Comparison of ENCODE assay signal across 9 cellular contexts in genomic region chr2:172083725-172084483, GRCh38. TPM values are rescaled to one million over a fixed set of nuclear protein-coding genes. Genes with fewer than 3 reads are reported as not detected.
DNase-seq lines count a peak whose midpoint lies in the region; ATAC-seq, FAIRE-seq and TF ChIP-seq lines count a peak whose summit lies in the region.
"Had no signal": no experiment of that assay in that cellular context is flagged by ENCODE, and none has a peak within 500 bp of the region (broad histone marks: within the 10 kb centered on the region; RNA-seq: fewer than 3 reads in every experiment).

No MANE protein-coding gene starts in this region.

- no peak overlapping the region for H2BK120ac ChIP-seq in trophoblast cell (ENCODE audit: insufficient read depth, low read length, poor library complexity)

- H3K4me1 ChIP-seq in K562 (replicated peaks in 1 of 2; ENCODE audit: control insufficient read depth in 2 of 2, insufficient read depth in 2 of 2, low read length in 2 of 2), result peaks cover 7 to 43% of the 10 kb centered on the region in 2 experiments; a peak in 4 of 5 replicates
- peaks cover 13 to 34% of the 10 kb centered on the region in 2 experiments for H3K4me1 ChIP-seq in trophoblast cell (ENCODE audit: control insufficient read depth in 1 of 2, insufficient read depth in 2 of 2, low read length in 2 of 2)
- H3K4me1 ChIP-seq in gastroesophageal sphincter, result peaks cover 0 to 63% (median 30%) of the 10 kb centered on the region in 3 donors

- ATAC-seq in K562 (peak; percentile 59), GM21367 (IDR thresholded peaks at IDR 0.05; ENCODE audit: unreplicated experiment) (no peak), gastroesophageal sphincter (no peak)

- DNase-seq in NCI-H510A (lab: John Stamatoyannopoulos, UW) (peak; percentile 28), NCI-H510A treated with DMSO at 0.1 percent for 48 hours (lab: John Stamatoyannopoulos, UW) (no peak), K562 (ENCODE audit: extremely low read depth in 1 of 4, low spot score in 3 of 4) (peak; percentile 76 to 81 (median 78)), trophoblast cell (no peak), T1000 (lab: John Stamatoyannopoulos, UW) (no peak)

- no peak overlapping the region for H4K91ac ChIP-seq in trophoblast cell (ENCODE audit: low read depth, low read length)

- H3K4me3 ChIP-seq in K562, result peak overlapping the region; percentile 65
- peak overlapping the region; percentile 71 for H3K4me3 ChIP-seq in trophoblast cell (ENCODE audit: low read depth, low read length)
- H3K4me3 ChIP-seq in gastroesophageal sphincter, result peak overlapping the region in 1 of 2 donors; percentile 51

- TF ChIP-seq CTCF in K562 (IDR thresholded peaks at IDR 0.05 in 2 of 3, conservative IDR thresholded peaks at IDR 0.05 in 1 of 3; ENCODE audit: insufficient read depth in 2 of 3, low read depth in 1 of 3, low read length in 3 of 3), result peak in 2 of 3 experiments; percentile 12 to 16; a peak in 2 of 6 replicates
- TF ChIP-seq CTCF in gastroesophageal sphincter (IDR thresholded peaks at IDR 0.05), result no peak

- no peaks in the 10 kb centered on the region for H3K27me3 ChIP-seq in K562 (ENCODE audit: control insufficient read depth in 2 of 2, insufficient read depth in 2 of 2, low read length in 2 of 2)
- peaks cover 59% of the 10 kb centered on the region for H3K27me3 ChIP-seq in trophoblast cell (ENCODE audit: insufficient read depth, low read length)
- H3K27me3 ChIP-seq in gastroesophageal sphincter, result peaks cover 98% of the 10 kb centered on the region

- in situ Hi-C loops in K562 (cut with MboI), result no loop called here

- no peak for TF ChIP-seq RAD21 in K562 (CRISPR knock-in tag; conservative IDR thresholded peaks at IDR 0.05 in 1 of 2, IDR thresholded peaks at IDR 0.05 in 1 of 2)

- POLR2A ChIA-PET in K562 (lab: Yijun Ruan, JAX), result interaction anchor here (0.5 to 1.7 kb wide), 6 partner anchors 9 to 143 kb away, joined by 3 to 7 read pairs (median 4); no protein-coding TSS in a partner anchor

- no peak overlapping the region for H2BK12ac ChIP-seq in trophoblast cell (ENCODE audit: low read length)

- H4K12ac ChIP-seq in trophoblast cell (ENCODE audit: low read depth, low read length), result no peak overlapping the region

- H2AFZ ChIP-seq in K562 (ENCODE audit: low read depth, low read length) (peak overlapping the region; percentile 99), trophoblast cell (ENCODE audit: insufficient read depth, low read length, poor library complexity) (no peak overlapping the region)

- CTCF ChIA-PET in K562 (lab: Yijun Ruan, JAX; ENCODE audit: low intra/inter-chr PET ratio), result no interaction called here

- H2BK5ac ChIP-seq in trophoblast cell (ENCODE audit: low read depth, low read length, poor library complexity), result no peak overlapping the region

- no peak overlapping the region for H2AK5ac ChIP-seq in trophoblast cell (ENCODE audit: low read length)

- H3K9ac ChIP-seq in K562 (ENCODE audit: insufficient read depth in 1 of 2, low read depth in 2 of 2, low read length in 2 of 2) (peak overlapping the region; percentile 79 to 95), trophoblast cell (ENCODE audit: low read length) (no peak overlapping the region)

- peaks cover 82% of the 10 kb centered on the region for H3K27me3 Mint-ChIP-seq in IgD-negative memory B cell

- H4K20me1 ChIP-seq in K562 (replicated peaks; ENCODE audit: control insufficient read depth, insufficient read depth, low read length), result no peaks in the 10 kb centered on the region

- intact Hi-C loops in K562 (cut with micrococcal nuclease), result loop anchor here (2.0 kb wide), 2 partner anchors 37 to 83 kb away; no protein-coding TSS in a partner anchor

- peak overlapping the region; percentile 92 to 100 (median 93) for H3K27ac Mint-ChIP-seq in IgD-negative memory B cell

- H3K4me2 ChIP-seq in K562 (ENCODE audit: insufficient read depth, low read length) (peak overlapping the region; percentile 94), trophoblast cell (ENCODE audit: low read length) (peak overlapping the region; percentile 95)

- H3K79me1 ChIP-seq in trophoblast cell (ENCODE audit: low read length), result peaks cover 35% of the 10 kb centered on the region

- H3K18ac ChIP-seq in trophoblast cell (ENCODE audit: low read length), result no peak overlapping the region

- WGBS in K562 (ENCODE audit: insufficient coverage, low coverage, missing lambda C conversion rate), result 65% methylated on average over 26 of the region's 26 CpGs
- WGBS in trophoblast cell (ENCODE audit: extremely low coverage, insufficient coverage, insufficient read length), result no CpG with 5 or more reads among the region's 26 CpGs
- WGBS in gastroesophageal sphincter (ENCODE audit: low coverage in 1 of 2), 2 donors, result 17 to 20% methylated on average over 15 to 16 of the region's 26 CpGs

- H3K79me2 ChIP-seq in K562 (ENCODE audit: control insufficient read depth, insufficient read depth, low read length) (peaks cover 8% of the 10 kb centered on the region; the same call in 2 of the 3 replicates), trophoblast cell (ENCODE audit: control insufficient read depth, insufficient read depth, low read length, poor library complexity) (peaks cover 10% of the 10 kb centered on the region)

- peaks cover 5% of the 10 kb centered on the region for H3K36me3 Mint-ChIP-seq in IgD-negative memory B cell

- H3K36me3 ChIP-seq in K562 (ENCODE audit: control insufficient read depth, insufficient read depth, low read length) (peaks cover 20% of the 10 kb centered on the region; the same call in 1 of the 3 replicates), trophoblast cell (ENCODE audit: control insufficient read depth in 1 of 2, insufficient read depth in 2 of 2, low read length in 2 of 2) (peaks cover 0 to 8% of the 10 kb centered on the region in 2 experiments), gastroesophageal sphincter (no peaks in the 10 kb centered on the region)

- peak; percentile 85 for FAIRE-seq in K562 (lab: Jason Lieb, UNC)

- no peak overlapping the region for H3K23ac ChIP-seq in trophoblast cell (ENCODE audit: low read length)

- H3K14ac ChIP-seq in trophoblast cell (ENCODE audit: low read length), result no peak overlapping the region

- H3K4me3 Mint-ChIP-seq in IgD-negative memory B cell, result peak overlapping the region; percentile 71 to 96 (median 85)

- H3K9me1 ChIP-seq in K562 (ENCODE audit: control insufficient read depth, insufficient read depth, low read length), result no peaks in the 10 kb centered on the region

- H4K8ac ChIP-seq in trophoblast cell (ENCODE audit: low read depth, low read length), result no peak overlapping the region

- TF ChIP-seq EP300 in K562 (IDR thresholded peaks at IDR 0.05; ENCODE audit: low read length), result no peak
- no peak for TF ChIP-seq EP300 in gastroesophageal sphincter (IDR thresholded peaks at IDR 0.05)

- no TSS peak for BruUV-seq in K562 (replicated peaks; lab: Mats Ljungman, UMichigan)

- TF ChIP-seq POLR2A in K562 (conservative IDR thresholded peaks at IDR 0.05) (no peak), gastroesophageal sphincter (IDR thresholded peaks at IDR 0.05) (no peak)

- H3K27ac ChIP-seq in K562 (ENCODE audit: extremely low read depth, low read depth, low read length) (peak overlapping the region; percentile 81), trophoblast cell (ENCODE audit: low read depth, low read length) (no peak overlapping the region), gastroesophageal sphincter (peak overlapping the region in 1 of 4 donors; percentile 37)

- H3K9me3 ChIP-seq in K562 (replicated peaks; ENCODE audit: control insufficient read depth, insufficient read depth, low read depth, low read length) (0 out of 2 replicates have a peak, but pooled peaks cover 3% of the 10 kb centered on the region), trophoblast cell (ENCODE audit: insufficient read depth, low read depth, low read length) (peaks cover 7% of the 10 kb centered on the region), gastroesophageal sphincter (peaks cover 0 to 13% (median 0%) of the 10 kb centered on the region in 3 donors)

- no peak overlapping the region for H3K4ac ChIP-seq in trophoblast cell (ENCODE audit: low read depth, low read length)

- H3K9me3 Mint-ChIP-seq in IgD-negative memory B cell, result peaks cover 0 to 16% (median 10%) of the 10 kb centered on the region in 3 donors

- peaks cover 14 to 18% (median 18%) of the 10 kb centered on the region in 3 donors for H3K4me1 Mint-ChIP-seq in IgD-negative memory B cell

RNA-seq across cellular contexts. Expression of gene DLX1, which starts 1.4 kb away (rescaled TPM):
- polyA plus RNA-seq in IgD-negative memory B cell (not detected), K562 (2011; rRNA removed) (8.0 and 13.5 TPM in 2 replicates), K562 (2014; fragmentation: Illumina TruSeq; extraction: Trizol) (13.6 and 15.6 TPM in 2 replicates), K562 (2014; fragmentation: Nextera tagmentation; extraction: Ambion mirVana) (1 to 10 TPM; 1.9 to 2.0 TPM), K562 (2014; rRNA removed) (26.2 and 26.5 TPM in 2 replicates)
- total RNA-seq in K562 (2011; cell fraction: chromatin; rRNA removed; ENCODE audit: low replicate concordance), result 20.0 and 37.1 TPM in 2 replicates
- total RNA-seq in K562 (2011; cell fraction: nucleolus; rRNA removed), result 24.7 and 25.5 TPM in 2 replicates
- 16.4 and 21.0 TPM in 2 replicates for total RNA-seq in K562 (2011; cell fraction: nucleoplasm; rRNA removed)
- total RNA-seq in K562 (2014; rRNA removed) (9.6 and 11.1 TPM in 2 replicates), K562 (2014; rRNA removed; fragmentation: Illumina TruSeq; extraction: Trizol) (5.4 and 6.3 TPM in 2 replicates), K562 (2015; rRNA removed; fragmentation: Illumina TruSeq; extraction: Trizol) (9.8 and 9.9 TPM in 2 replicates), K562 (2021) (16.1 and 19.0 TPM in 2 replicates), gastroesophageal sphincter (under 1 TPM in 1 of 4 donors, not detected in 3; 0.40 TPM)
- polyA plus RNA-seq in K562 (2011; cell fraction: cytosol; rRNA removed), result 12.3 and 14.0 TPM in 2 replicates
- 69.1 and 75.6 TPM in 2 replicates for polyA plus RNA-seq in K562 (2011; cell fraction: nucleus; rRNA removed)
- 12.3 and 39.4 TPM in 2 replicates for polyA plus RNA-seq in K562 (2012)
- 2.3 and 4.3 TPM in 2 replicates for polyA minus RNA-seq in K562 (2011; rRNA and poly(A)+ RNA removed)
- 4.1 and 9.0 TPM in 2 replicates for polyA minus RNA-seq in K562 (2011; cell fraction: cytosol; rRNA and poly(A)+ RNA removed)
- 13.7 and 28.1 TPM in 2 replicates for polyA minus RNA-seq in K562 (2011; cell fraction: nucleus; rRNA and poly(A)+ RNA removed)
- 14.1 and 14.7 TPM in 2 replicates for polyA plus RNA-seq in trophoblast cell (2013)
- total RNA-seq: renal cortical epithelial cell had no signal

RNA-seq across cellular contexts. Expression of gene DLX2, which starts 18.8 kb away (rescaled TPM):
- not detected for polyA plus RNA-seq in IgD-negative memory B cell
- total RNA-seq in K562 (2011; cell fraction: chromatin; rRNA removed; ENCODE audit: low replicate concordance), result 0.76 and 1.6 TPM in 2 replicates
- total RNA-seq in K562 (2011; cell fraction: nucleolus; rRNA removed), result 1.2 and 1.5 TPM in 2 replicates
- 1.8 and 2.1 TPM in 2 replicates for total RNA-seq in K562 (2011; cell fraction: nucleoplasm; rRNA removed)
- 0.86 and 1.7 TPM in 2 replicates for total RNA-seq in K562 (2014; rRNA removed)
- 0.15 and 0.29 TPM in 2 replicates for total RNA-seq in K562 (2014; rRNA removed; fragmentation: Illumina TruSeq; extraction: Trizol)
- total RNA-seq in K562 (2015; rRNA removed; fragmentation: Illumina TruSeq; extraction: Trizol), result 0.51 and 0.64 TPM in 2 replicates
- 3.6 and 4.3 TPM in 2 replicates for total RNA-seq in K562 (2021)
- 0.14 and 0.31 TPM in 2 replicates for polyA plus RNA-seq in K562 (2011; rRNA removed)
- polyA plus RNA-seq in K562 (2011; cell fraction: cytosol; rRNA removed), result 0.13 and 0.67 TPM in 2 replicates
- polyA plus RNA-seq in K562 (2011; cell fraction: nucleus; rRNA removed), result 0.83 and 1.8 TPM in 2 replicates
- 2.1 and 9.9 TPM in 2 replicates for polyA plus RNA-seq in K562 (2012)
- polyA plus RNA-seq in K562 (2014; fragmentation: Illumina TruSeq; extraction: Trizol), result 1.4 and 2.0 TPM in 2 replicates
- polyA plus RNA-seq in K562 (2014; fragmentation: Nextera tagmentation; extraction: Ambion mirVana), result 1 to 10 TPM in 1 of 2 experiments, under 1 TPM in 1; 0.49 to 2.1 TPM
- polyA plus RNA-seq in K562 (2014; rRNA removed), result 2.0 and 2.9 TPM in 2 replicates
- polyA minus RNA-seq in K562 (2011; rRNA and poly(A)+ RNA removed), result not detected in 2 replicates
- polyA minus RNA-seq in K562 (2011; cell fraction: cytosol; rRNA and poly(A)+ RNA removed), result 0.48 and 1.0 TPM in 2 replicates
- polyA minus RNA-seq in K562 (2011; cell fraction: nucleus; rRNA and poly(A)+ RNA removed), result 0.44 and 0.54 TPM in 2 replicates
- polyA plus RNA-seq in trophoblast cell (2013), result 25.2 and 26.9 TPM in 2 replicates
- not detected for total RNA-seq in gastroesophageal sphincter
- total RNA-seq: renal cortical epithelial cell had no signal

Comparison
In these comparisons a context has a peak if more than half of its experiments do, and no peak if none do; other contexts are left out.
1. DNase-seq: peak in NCI-H510A (single experiment) and K562 (4 of 4); none in NCI-H510A treated with DMSO at 0.1 percent for 48 hours (single experiment), trophoblast cell (0 of 2) and T1000 (single experiment).
2. CTCF ChIP-seq: peak in K562 (2 of 3); none in gastroesophageal sphincter (0 of 4).
3. RNA of gene DLX1, which starts 1.4 kb away (total RNA-seq): 5.4 to 37.1 TPM in K562; 0.40 TPM in gastroesophageal sphincter; every median in the first group is over 4 times any median in the second.